ENCODE assay signal across 15 cellular contexts in the genomic region with DNA sequence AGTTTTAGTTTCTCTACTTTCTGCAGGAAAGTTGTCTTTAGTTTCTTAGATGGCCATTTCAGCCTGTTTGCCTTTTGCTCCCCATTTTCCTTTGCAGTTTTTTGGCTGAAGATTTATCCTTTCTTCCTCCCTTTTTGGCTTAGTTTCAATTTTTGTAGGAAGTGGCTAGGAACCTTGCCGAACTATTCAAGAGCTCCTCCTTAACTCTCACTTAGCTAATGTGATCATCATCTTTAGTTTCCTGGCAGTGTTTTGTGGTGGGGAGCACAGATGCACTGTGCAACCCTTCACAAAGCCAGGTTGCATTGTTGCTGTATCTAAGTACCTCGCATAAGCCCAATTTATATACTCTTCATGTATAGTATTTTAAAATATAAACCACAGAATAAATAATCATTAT. TPM values are rescaled to one million over a fixed set of nuclear protein-coding genes. Genes with fewer than 3 reads are reported as not detected.
A peak's percentile ranks its signal among the peaks of the same experiment; 100 is the strongest.
DNase-seq lines count a peak whose midpoint lies in the region; ATAC-seq and TF ChIP-seq lines count a peak whose summit lies in the region.
"Had no signal": no experiment of that assay in that cellular context is flagged by ENCODE, and none has a peak within 500 bp of the region (broad histone marks: within the 10 kb centered on the region; RNA-seq: fewer than 3 reads in every experiment).

No MANE protein-coding gene starts in this region.

- H3K4me3 Mint-ChIP-seq in activated naive CD4-positive, alpha-beta T cell treated with anti-CD3 and anti-CD28 coated beads, Interleukin-2, amount 50 U/mL, for 24 hours = no peak overlapping the region
- H3K4me3 Mint-ChIP-seq: CD14-positive monocyte; CD8-positive, alpha-beta T cell; HFFc6 had no signal

- peak overlapping the region; percentile 4 for H3K27ac Mint-ChIP-seq in activated naive CD4-positive, alpha-beta T cell treated with anti-CD3 and anti-CD28 coated beads, Interleukin-2, amount 50 U/mL, for 24 hours
- H3K27ac Mint-ChIP-seq: CD14-positive monocyte; CD8-positive, alpha-beta T cell; HFFc6 had no signal

- no peak overlapping the region for H3K4me3 ChIP-seq in cardiac fibroblast (replicated peaks in 1 of 2; ENCODE audit: low read depth in 2 of 2, low read length in 2 of 2)
- no peak overlapping the region for H3K4me3 ChIP-seq in left lung
- H3K4me3 ChIP-seq: A549, GM12878 had no signal

- H3K36me3 Mint-ChIP-seq in activated naive CD4-positive, alpha-beta T cell treated with anti-CD3 and anti-CD28 coated beads, Interleukin-2, amount 50 U/mL, for 24 hours = peaks cover 5% of the 10 kb centered on the region
- H3K36me3 Mint-ChIP-seq: CD14-positive monocyte; CD8-positive, alpha-beta T cell had no signal

- DNase-seq in activated naive CD4-positive, alpha-beta T cell treated with anti-CD3 and anti-CD28 coated beads, Interleukin-2, amount 50 U/mL, for 16 hours = no peak
- DNase-seq in M059J (ENCODE audit: low read depth) = peak; percentile 16
- peak; percentile 25 to 44 for DNase-seq in cardiac fibroblast (ENCODE audit: low read depth in 2 of 2)
- no peak for DNase-seq in sciatic nerve (ENCODE audit: low spot score)
- no peak for DNase-seq in left lung
- DNase-seq: Caco-2; CD8-positive, alpha-beta T cell; HCEC 1CT; HFFc6; IMR-90 had no signal

- peaks cover 0 to 16% of the 10 kb centered on the region in 2 donors for H3K9me3 ChIP-seq in left lung

- intact Hi-C loops in sciatic nerve (cut with DNase I) (no loop called here), left lung (cut with DNase I) (no loop called here)

- H3K4me1 Mint-ChIP-seq in activated naive CD4-positive, alpha-beta T cell treated with anti-CD3 and anti-CD28 coated beads, Interleukin-2, amount 50 U/mL, for 24 hours = peaks cover under 1% of the 10 kb centered on the region

- no peak overlapping the region for H3K27ac ChIP-seq in left lung
- H3K27ac ChIP-seq: A549 had no signal

- ATAC-seq in sciatic nerve = no peak
- ATAC-seq in left lung = no peak
- ATAC-seq: A549; CD8-positive, alpha-beta T cell; GM12878 had no signal

- peaks cover 0 to 11% of the 10 kb centered on the region in 2 donors for H3K27me3 ChIP-seq in left lung

- peaks cover 7% of the 10 kb centered on the region for H3K9me3 Mint-ChIP-seq in activated naive CD4-positive, alpha-beta T cell treated with anti-CD3 and anti-CD28 coated beads, Interleukin-2, amount 50 U/mL, for 24 hours

- TF ChIP-seq CTCF in cardiac fibroblast (IDR thresholded peaks at IDR 0.05; ENCODE audit: low read depth, low read length) = no peak
- TF ChIP-seq CTCF in left lung (IDR thresholded peaks at IDR 0.05) = no peak

- peaks cover 18% of the 10 kb centered on the region for H3K27me3 Mint-ChIP-seq in activated naive CD4-positive, alpha-beta T cell treated with anti-CD3 and anti-CD28 coated beads, Interleukin-2, amount 50 U/mL, for 24 hours

- no peaks in the 10 kb centered on the region for H3K36me3 ChIP-seq in left lung

- peaks cover 0 to 9% of the 10 kb centered on the region in 2 donors for H3K4me1 ChIP-seq in left lung
- H3K4me1 ChIP-seq: A549, Caco-2 had no signal

RNA-seq across cellular contexts. Expression of gene CCDC181, which starts 28.8 kb away (rescaled TPM):
- total RNA-seq in M059J (2014; rRNA removed; shearing (Covaris generic)) = 0.37 and 1.4 TPM in 2 replicates
- 2.1 TPM for total RNA-seq in sciatic nerve
- total RNA-seq in left lung = 1 to 10 TPM in 1 of 2 donors, under 1 TPM in 1; 0.35 to 1.5 TPM
- total RNA-seq: CD8-positive, alpha-beta T cell; G401; GM12878; HFFc6; IMR-90 had no signal

RNA-seq across cellular contexts. Expression of gene SLC19A2, which starts 29.7 kb away (rescaled TPM):
- total RNA-seq in M059J (2014; rRNA removed; shearing (Covaris generic)) = 8.1 and 10.4 TPM in 2 replicates
- 7.0 TPM for total RNA-seq in sciatic nerve
- 10 to 100 TPM; 12.0 to 15.4 TPM for total RNA-seq in left lung

Comparison
In these comparisons a context has a peak if more than half of its experiments do, and no peak if none do; other contexts are left out.
1. DNase-seq: peak in M059J (single experiment) and cardiac fibroblast (2 of 2); none in activated naive CD4-positive, alpha-beta T cell treated with anti-CD3 and anti-CD28 coated beads, Interleukin-2, amount 50 U/mL, for 16 hours (single experiment), sciatic nerve (single experiment) and left lung (0 of 2).